In genomic region chr3:125591116-125591755, GRCh38 we compare ENCODE assay signal across 1 cellular context.
TF ChIP-seq lines count a peak whose summit lies in the region.

No MANE protein-coding gene starts in this region.

TF ChIP-seq in IMR-90, 13 proteins besides CTCF, POLR2A, EP300 and RAD21 (continued from another document):
- TF ChIP-seq CHD1 (IDR thresholded peaks at IDR 0.05; ENCODE audit: low read depth, low read length) (no peak), RFX5 (IDR thresholded peaks at IDR 0.05; ENCODE audit: low read depth, low read length) (no peak)
